ENCODE assay signal across 8 cellular contexts in the genomic region with DNA sequence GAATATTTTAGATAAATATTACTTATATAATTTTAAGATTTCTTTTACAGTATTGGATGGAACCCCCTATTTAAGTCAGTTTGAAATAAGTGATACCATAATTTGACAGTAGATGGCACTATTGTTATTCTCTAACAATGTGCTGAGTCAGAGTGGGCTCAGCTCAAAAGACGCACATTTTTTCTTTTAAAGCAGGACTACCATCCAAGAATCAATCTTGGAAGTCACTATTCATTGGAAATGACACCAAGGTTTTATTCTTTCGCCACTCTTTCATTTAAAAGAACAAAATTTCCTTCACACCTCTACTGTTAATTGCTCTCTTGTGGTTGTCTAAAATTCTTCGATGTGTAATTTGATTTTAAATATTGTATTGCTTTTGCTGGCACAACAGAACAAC. TPM values are rescaled to one million over a fixed set of nuclear protein-coding genes. Genes with fewer than 3 reads are reported as not detected.
DNase-seq lines count a peak whose midpoint lies in the region; ATAC-seq and FAIRE-seq lines count a peak whose summit lies in the region.

No MANE protein-coding gene starts in this region.

- ATAC-seq in GM18517 (IDR thresholded peaks at IDR 0.05; ENCODE audit: unreplicated experiment) (peak; percentile 88), HG02970 (IDR thresholded peaks at IDR 0.05; ENCODE audit: low FRiP score, unreplicated experiment) (peak; percentile 55)

- DNase-seq in Ammon's horn (ENCODE audit: low spot score) (peak; percentile 68), NCI-H1694 (lab: John Stamatoyannopoulos, UW) (peak; percentile 83), glomerular endothelial cell (ENCODE audit: extremely low read depth, low read depth, low spot score) (peak; percentile 79), pulmonary artery endothelial cell (ENCODE audit: low read depth, low spot score) (peak; percentile 29)
- DNase-seq in stimulated activated CD4-positive, alpha-beta T cell treated with anti-CD3 and anti-CD28 coated beads, Interleukin-2, amount 100 ng/mL, for 24 hours, result no peak

- FAIRE-seq in TTC549 (lab: Jason Lieb, UNC), result peak; percentile 99

RNA-seq across cellular contexts. Expression of gene SPAG16, which starts 32.6 kb away (rescaled TPM):
- 13.8 and 15.6 TPM in 2 replicates for total RNA-seq in glomerular endothelial cell
- 8.7 and 11.2 TPM in 2 replicates for total RNA-seq in pulmonary artery endothelial cell

Comparison
In these comparisons a context has a peak if more than half of its experiments do, and no peak if none do; other contexts are left out.
1. DNase-seq: peak in Ammon's horn (single experiment), NCI-H1694 (single experiment), glomerular endothelial cell (single experiment) and pulmonary artery endothelial cell (single experiment); none in stimulated activated CD4-positive, alpha-beta T cell treated with anti-CD3 and anti-CD28 coated beads, Interleukin-2, amount 100 ng/mL, for 24 hours (0 of 2).